18 cellular contexts compared by ENCODE assay signal in genomic region chr3:83953417-83954089, GRCh38.
DNase-seq lines count a peak whose midpoint lies in the region; ATAC-seq and TF ChIP-seq lines count a peak whose summit lies in the region.
"Had no signal": no experiment of that assay in that cellular context is flagged by ENCODE, and none has a peak within 500 bp of the region (broad histone marks: within the 10 kb centered on the region; RNA-seq: fewer than 3 reads in every experiment).

No MANE protein-coding gene starts in this region.

- no peaks in the 10 kb centered on the region for H3K27me3 Mint-ChIP-seq in natural killer cell (ENCODE audit: low read depth in 2 of 2)
- H3K27me3 Mint-ChIP-seq: activated CD4-positive, alpha-beta T cell treated with anti-CD3 and anti-CD28 coated beads, Interleukin-2, amount 10 ng/mL, durations not matched to agents 24 days and 14 days; stimulated activated memory B cell treated with anti-CD40 and anti-IgM and Interleukin-4, amounts not matched to agents 10 μg/mL and 1 μg/mL and 100 μg/mL, for 72 hours had no signal

- no peak overlapping the region for H3K27ac Mint-ChIP-seq in natural killer cell
- H3K27ac Mint-ChIP-seq: activated CD4-positive, alpha-beta T cell treated with anti-CD3 and anti-CD28 coated beads, Interleukin-2, amount 10 ng/mL, durations not matched to agents 24 days and 14 days; nephron progenitor cell; stimulated activated memory B cell treated with anti-CD40 and anti-IgM and Interleukin-4, amounts not matched to agents 10 μg/mL and 1 μg/mL and 100 μg/mL, for 72 hours had no signal

- H3K4me3 ChIP-seq in right atrium auricular region: no peak overlapping the region
- H3K4me3 ChIP-seq in heart left ventricle: peak overlapping the region; percentile 7 to 53 (median 43)
- H3K4me3 ChIP-seq: MG63 had no signal

- H3K9me3 Mint-ChIP-seq in natural killer cell: peaks cover 7 to 21% of the 10 kb centered on the region in 2 donors
- H3K9me3 Mint-ChIP-seq: activated CD4-positive, alpha-beta T cell treated with anti-CD3 and anti-CD28 coated beads, Interleukin-2, amount 10 ng/mL, durations not matched to agents 24 days and 14 days; nephron progenitor cell; stimulated activated memory B cell treated with anti-CD40 and anti-IgM and Interleukin-4, amounts not matched to agents 10 μg/mL and 1 μg/mL and 100 μg/mL, for 72 hours had no signal

- ATAC-seq in Right ventricle myocardium inferior (peak; percentile 74), heart left ventricle (peak; percentile 96 to 99 (median 98)), natural killer cell (no peak), HG02852 (IDR thresholded peaks at IDR 0.05; ENCODE audit: unreplicated experiment) (no peak), GM19351 (IDR thresholded peaks at IDR 0.05; ENCODE audit: unreplicated experiment) (no peak)
- ATAC-seq in activated CD4-positive, CD25-positive, alpha-beta regulatory T cell treated with anti-CD3 and anti-CD28 coated beads, Interleukin-2, amount 50 U/mL, for 24 hours: no peak
- ATAC-seq: stimulated activated memory B cell treated with anti-CD40 and anti-IgM and Interleukin-4, amounts not matched to agents 10 μg/mL and 1 μg/mL and 100 μg/mL, for 72 hours had no signal

- TF ChIP-seq POLR2A in heart left ventricle (IDR thresholded peaks at IDR 0.05): no peak

- peak overlapping the region in 1 of 2 donors; percentile 52 for H3K27ac ChIP-seq in right atrium auricular region
- H3K27ac ChIP-seq in heart left ventricle: peak overlapping the region in 10 of 12 donors; percentile 12 to 82 (median 60)

- intact Hi-C loops in Right ventricle myocardium inferior (cut with DNase I) (no loop called here), heart left ventricle (cut with DNase I) (no loop called here), natural killer cell (cut with micrococcal nuclease) (no loop called here)

- no peaks in the 10 kb centered on the region for H3K27me3 ChIP-seq in right atrium auricular region
- H3K27me3 ChIP-seq in heart left ventricle: no peaks in the 10 kb centered on the region
- H3K27me3 ChIP-seq: MG63 had no signal

- WGBS in heart left ventricle, 4 donors: 14 to 21% (median 18%) methylated on average over 3 of the region's 3 CpGs

- DNase-seq in Right ventricle myocardium inferior (ENCODE audit: missing footprints) (no peak), right atrium auricular region (ENCODE audit: low spot score) (no peak), SKM-1 treated with dmso at 0.1 percent for 144 hours (lab: John Stamatoyannopoulos, UW; ENCODE audit: unreplicated experiment) (peak; percentile 53), heart left ventricle (no peak), natural killer cell (no peak)
- DNase-seq: activated CD4-positive, alpha-beta T cell treated with anti-CD3 and anti-CD28 coated beads, Interleukin-2, amount 10 ng/mL, durations not matched to agents 24 days and 14 days; activated gamma-delta T cell; amniotic stem cell; cerebellar nuclear complex; effector memory CD4-positive, alpha-beta T cell; MG63; NCI-H187 treated with DMSO at 0.1 percent for 48 hours; NCI-H446 treated with DMSO at 0.1 percent for 48 hours; nephron progenitor cell had no signal

- TF ChIP-seq CTCF in right atrium auricular region (IDR thresholded peaks at IDR 0.05) (no peak), heart left ventricle (IDR thresholded peaks at IDR 0.05) (no peak), natural killer cell (IDR thresholded peaks at IDR 0.05) (no peak)

- no peak overlapping the region for H3K4me3 Mint-ChIP-seq in natural killer cell
- H3K4me3 Mint-ChIP-seq: activated CD4-positive, alpha-beta T cell treated with anti-CD3 and anti-CD28 coated beads, Interleukin-2, amount 10 ng/mL, durations not matched to agents 24 days and 14 days; nephron progenitor cell; stimulated activated memory B cell treated with anti-CD40 and anti-IgM and Interleukin-4, amounts not matched to agents 10 μg/mL and 1 μg/mL and 100 μg/mL, for 72 hours had no signal

- H3K36me3 ChIP-seq in right atrium auricular region: no peaks in the 10 kb centered on the region
- no peaks in the 10 kb centered on the region for H3K36me3 ChIP-seq in heart left ventricle
- H3K36me3 ChIP-seq: MG63 had no signal

- H3K4me1 ChIP-seq in right atrium auricular region: no peaks in the 10 kb centered on the region
- H3K4me1 ChIP-seq in heart left ventricle: peaks cover 0 to 8% (median 0%) of the 10 kb centered on the region in 12 donors

- peaks cover 4% of the 10 kb centered on the region for H3K36me3 Mint-ChIP-seq in natural killer cell
- H3K36me3 Mint-ChIP-seq: stimulated activated memory B cell treated with anti-CD40 and anti-IgM and Interleukin-4, amounts not matched to agents 10 μg/mL and 1 μg/mL and 100 μg/mL, for 72 hours had no signal

- H3K9me3 ChIP-seq in right atrium auricular region: no peaks in the 10 kb centered on the region
- H3K9me3 ChIP-seq in heart left ventricle: no peaks in the 10 kb centered on the region
- H3K9me3 ChIP-seq: MG63 had no signal

- H3K4me1 Mint-ChIP-seq in natural killer cell: no peaks in the 10 kb centered on the region
- H3K4me1 Mint-ChIP-seq: activated CD4-positive, alpha-beta T cell treated with anti-CD3 and anti-CD28 coated beads, Interleukin-2, amount 10 ng/mL, durations not matched to agents 24 days and 14 days; nephron progenitor cell; stimulated activated memory B cell treated with anti-CD40 and anti-IgM and Interleukin-4, amounts not matched to agents 10 μg/mL and 1 μg/mL and 100 μg/mL, for 72 hours had no signal

Comparison
In these comparisons a context has a peak if more than half of its experiments do, and no peak if none do; other contexts are left out.
1. H3K4me3 ChIP-seq: peak in heart left ventricle (12 of 12); none in right atrium auricular region (0 of 2).
2. ATAC-seq: peak in Right ventricle myocardium inferior (single experiment) and heart left ventricle (4 of 4); none in activated CD4-positive, CD25-positive, alpha-beta regulatory T cell treated with anti-CD3 and anti-CD28 coated beads, Interleukin-2, amount 50 U/mL, for 24 hours (0 of 2), natural killer cell (0 of 3), HG02852 (single experiment) and GM19351 (single experiment).